Comparison of ENCODE assay signal across 15 cellular contexts in genomic region chr6:118932421-118932820, GRCh38.
"Had no signal": no experiment of that assay in that cellular context is flagged by ENCODE, and none has a peak within 500 bp of the region (broad histone marks: within the 10 kb centered on the region; RNA-seq: fewer than 3 reads in every experiment).

No MANE protein-coding gene starts in this region.

- H3K9me3 Mint-ChIP-seq: activated CD4-positive, alpha-beta T cell treated with anti-CD3 and anti-CD28 coated beads, Interleukin-2, amount 10 ng/mL, durations not matched to agents 24 days and 14 days had no signal

- H3K9me3 ChIP-seq: prostate gland, right lobe of liver, upper lobe of right lung had no signal

- H3K27ac ChIP-seq: prostate gland, right lobe of liver, upper lobe of right lung had no signal

- H3K4me1 ChIP-seq: prostate gland had no signal

- ATAC-seq: activated CD8-positive, alpha-beta T cell treated with anti-CD3 and anti-CD28 coated beads, Interleukin-2, amount 10 ng/mL, durations not matched to agents 7 days and 5 days; activated T-cell treated with anti-CD3 and anti-CD28 coated beads, Interleukin-2, amount 50 U/mL, for 72 hours; right lobe of liver; upper lobe of right lung had no signal

- H3K4me3 ChIP-seq: prostate gland, right lobe of liver, upper lobe of right lung had no signal

- H3K27ac Mint-ChIP-seq: activated CD4-positive, alpha-beta T cell treated with anti-CD3 and anti-CD28 coated beads, Interleukin-2, amount 10 ng/mL, durations not matched to agents 24 days and 14 days; activated CD8-positive, alpha-beta T cell treated with anti-CD3 and anti-CD28 coated beads, Interleukin-2, amount 10 ng/mL, durations not matched to agents 7 days and 5 days; activated naive CD8-positive, alpha-beta T cell treated with anti-CD3 and anti-CD28 coated beads, Interleukin-2, amount 10 ng/mL, durations not matched to agents 7 days and 5 days; T-helper 2 cell treated with Interferon-gamma antibody and Interleukin-4, amounts not matched to agents 5 μg/mL and 100 μg/mL, for 36 hours had no signal

- H3K27me3 ChIP-seq: right lobe of liver, upper lobe of right lung had no signal

- H3K4me3 Mint-ChIP-seq: activated CD8-positive, alpha-beta T cell treated with anti-CD3 and anti-CD28 coated beads, Interleukin-2, amount 10 ng/mL, durations not matched to agents 7 days and 5 days had no signal

- H3K36me3 ChIP-seq: prostate gland had no signal

- DNase-seq: activated CD4-positive, alpha-beta T cell treated with anti-CD3 and anti-CD28 coated beads, Interleukin-2, amount 10 ng/mL, durations not matched to agents 24 days and 14 days; activated CD4-positive, CD25-positive, alpha-beta regulatory T cell; activated CD8-positive, alpha-beta memory T cell treated with anti-CD3 and anti-CD28 coated beads, Interleukin-2, amount 50 U/mL, for 48 hours; activated CD8-positive, alpha-beta T cell treated with anti-CD3 and anti-CD28 coated beads, Interleukin-2, amount 10 ng/mL, durations not matched to agents 7 days and 5 days; activated gamma-delta T cell treated with Interleukin-2 at 50 U/mL for 16 hours; activated naive CD8-positive, alpha-beta T cell treated with anti-CD3 and anti-CD28 coated beads, Interleukin-2, amount 10 ng/mL, durations not matched to agents 7 days and 5 days; activated T-cell treated with anti-CD3 and anti-CD28 coated beads, Interleukin-2, amount 50 U/mL, for 72 hours; aorta; hippocampal formation; kidney; right lobe of liver; upper lobe of right lung had no signal

- H3K27me3 Mint-ChIP-seq: activated CD4-positive, alpha-beta T cell treated with anti-CD3 and anti-CD28 coated beads, Interleukin-2, amount 10 ng/mL, durations not matched to agents 24 days and 14 days; activated naive CD8-positive, alpha-beta T cell treated with anti-CD3 and anti-CD28 coated beads, Interleukin-2, amount 10 ng/mL, durations not matched to agents 7 days and 5 days; stimulated activated naive CD8-positive, alpha-beta T cell treated with anti-CD3 and anti-CD28 coated beads, Interleukin-15, Interleukin-2, amounts not matched to agents 100 ng/mL and 50 ng/mL, for 24 hours had no signal
